10 cellular contexts compared by ENCODE assay signal in genomic region chr2:130373808-130374365, GRCh38. TPM values are rescaled to one million over a fixed set of nuclear protein-coding genes. Genes with fewer than 3 reads are reported as not detected.
A peak's percentile ranks its signal among the peaks of the same experiment; 100 is the strongest.
DNase-seq lines count a peak whose midpoint lies in the region; TF ChIP-seq lines count a peak whose summit lies in the region.
"Had no signal": no experiment of that assay in that cellular context is flagged by ENCODE, and none has a peak within 500 bp of the region (broad histone marks: within the 10 kb centered on the region; RNA-seq: fewer than 3 reads in every experiment).

No MANE protein-coding gene starts in this region.

- peaks cover 35% of the 10 kb centered on the region for H3K36me3 Mint-ChIP-seq in T-helper 1 cell treated with Interleukin-12 subunit alpha and Interleukin-12 subunit beta and Interleukin-4 antibody, amounts not matched to agents 30 μg/mL and 1 μg/mL, for 36 hours (ENCODE audit: low read depth)
- peaks cover 14% of the 10 kb centered on the region for H3K36me3 Mint-ChIP-seq in endothelial cell (ENCODE audit: low read depth, unreplicated experiment)

- intact Hi-C loops in A673 (cut with micrococcal nuclease; ENCODE audit: unreplicated experiment): no loop called here

- CTCF ChIA-PET in RWPE1 (lab: Yijun Ruan, JAX) (interaction anchor here (0.7 to 1.5 kb wide), 5 partner anchors 14 to 222 kb away, joined by 3 to 7 read pairs (median 4); partner anchors contain the start of genes IMP4 and PTPN18), A673 (lab: Charles Lee) (no interaction called here)

- TF ChIP-seq CTCF in RWPE1 (conservative IDR thresholded peaks at IDR 0.05; ENCODE audit: low read depth): no peak
- TF ChIP-seq CTCF in endothelial cell (IDR thresholded peaks at IDR 0.05; ENCODE audit: unreplicated experiment): no peak
- TF ChIP-seq CTCF in A673 (conservative IDR thresholded peaks at IDR 0.05; ENCODE audit: low read depth, low read length): no peak

- peaks cover 5% of the 10 kb centered on the region for H3K27me3 ChIP-seq in A673 (replicated peaks; ENCODE audit: insufficient read depth, low read depth, low read length, poor library complexity)

- no peaks in the 10 kb centered on the region for H3K9me3 ChIP-seq in A673 (ENCODE audit: low read depth, low read length, poor library complexity, severe bottlenecking)

- POLR2A ChIA-PET in RWPE1 (lab: Yijun Ruan, JAX; ENCODE audit: low non-redundant PET) (no interaction called here), A673 (lab: Charles Lee; ENCODE audit: low non-redundant PET) (no interaction called here)

- H3K27ac ChIP-seq in RWPE1 (peak overlapping the region; percentile 80; the same call in 1 of the 2 replicates), A673 (ENCODE audit: low read depth, low read length, poor library complexity, severe bottlenecking) (no peak overlapping the region)

- H3K27ac Mint-ChIP-seq in T-helper 1 cell treated with Interleukin-12 subunit alpha and Interleukin-12 subunit beta and Interleukin-4 antibody, amounts not matched to agents 30 μg/mL and 1 μg/mL, for 36 hours: peak overlapping the region; percentile 81
- H3K27ac Mint-ChIP-seq in endothelial cell (ENCODE audit: unreplicated experiment): peak overlapping the region; percentile 36

- H3K4me1 ChIP-seq in A673 (ENCODE audit: insufficient read depth, low read length, poor library complexity, severe bottlenecking): no peaks in the 10 kb centered on the region

- no peak for DNase-seq in T-helper 1 cell
- no peak for DNase-seq in RWPE1 (ENCODE audit: low spot score)
- DNase-seq in endothelial cell (ENCODE audit: low spot score): no peak
- no peak for DNase-seq in skeletal muscle cell (ENCODE audit: low read depth)
- DNase-seq in middle frontal gyrus (ENCODE audit: extremely low spot score, low spot score): no peak
- no peak for DNase-seq in A673 (ENCODE audit: low spot score)
- DNase-seq in HUDEP-2 (lab: John Stamatoyannopoulos, UW; ENCODE audit: unreplicated experiment in 76 of 76): no peak
- DNase-seq: NCI-H1436; stimulated activated CD8-positive, alpha-beta memory T cell treated with anti-CD3 and anti-CD28 coated beads, Interleukin-4, amount 100 ng/mL, for 48 hours had no signal

- peaks cover 61% of the 10 kb centered on the region for H3K4me1 Mint-ChIP-seq in T-helper 1 cell treated with Interleukin-12 subunit alpha and Interleukin-12 subunit beta and Interleukin-4 antibody, amounts not matched to agents 30 μg/mL and 1 μg/mL, for 36 hours (ENCODE audit: low read depth)
- H3K4me1 Mint-ChIP-seq in endothelial cell (ENCODE audit: unreplicated experiment): peaks cover 17% of the 10 kb centered on the region

- no peaks in the 10 kb centered on the region for H3K36me3 ChIP-seq in A673 (ENCODE audit: insufficient read depth, low read length, poor library complexity, severe bottlenecking)

- BruUV-seq in A673 (replicated peaks; lab: Mats Ljungman, UMichigan): no TSS peak

- H3K4me3 ChIP-seq in skeletal muscle cell (ENCODE audit: low read depth, low read length): peak overlapping the region; percentile 77
- no peak overlapping the region for H3K4me3 ChIP-seq in A673 (ENCODE audit: low read depth, low read length, poor library complexity, severe bottlenecking)

- no peaks in the 10 kb centered on the region for H3K27me3 Mint-ChIP-seq in T-helper 1 cell treated with Interleukin-12 subunit alpha and Interleukin-12 subunit beta and Interleukin-4 antibody, amounts not matched to agents 30 μg/mL and 1 μg/mL, for 36 hours (ENCODE audit: low read depth)
- H3K27me3 Mint-ChIP-seq in endothelial cell (ENCODE audit: unreplicated experiment): peaks cover 11% of the 10 kb centered on the region

- H3K4me3 Mint-ChIP-seq in T-helper 1 cell treated with Interleukin-12 subunit alpha and Interleukin-12 subunit beta and Interleukin-4 antibody, amounts not matched to agents 30 μg/mL and 1 μg/mL, for 36 hours: peak overlapping the region; percentile 97
- H3K4me3 Mint-ChIP-seq in endothelial cell (ENCODE audit: unreplicated experiment): peak overlapping the region; percentile 83

- H3K9me3 Mint-ChIP-seq in T-helper 1 cell treated with Interleukin-12 subunit alpha and Interleukin-12 subunit beta and Interleukin-4 antibody, amounts not matched to agents 30 μg/mL and 1 μg/mL, for 36 hours: peaks cover 4% of the 10 kb centered on the region
- H3K9me3 Mint-ChIP-seq in endothelial cell (ENCODE audit: unreplicated experiment): no peaks in the 10 kb centered on the region

RNA-seq across cellular contexts. Expression of gene PTPN18, which starts 18.0 kb away (rescaled TPM):
- total RNA-seq in endothelial cell (ENCODE audit: unreplicated experiment) (16.3 TPM), A673 (2021) (3.2 and 6.2 TPM in 2 replicates)

RNA-seq across cellular contexts. Expression of gene IMP4, which starts 31.2 kb away (rescaled TPM):
- total RNA-seq in endothelial cell (ENCODE audit: unreplicated experiment) (32.8 TPM), A673 (2021) (107 and 112 TPM in 2 replicates)
